In the genomic region with DNA sequence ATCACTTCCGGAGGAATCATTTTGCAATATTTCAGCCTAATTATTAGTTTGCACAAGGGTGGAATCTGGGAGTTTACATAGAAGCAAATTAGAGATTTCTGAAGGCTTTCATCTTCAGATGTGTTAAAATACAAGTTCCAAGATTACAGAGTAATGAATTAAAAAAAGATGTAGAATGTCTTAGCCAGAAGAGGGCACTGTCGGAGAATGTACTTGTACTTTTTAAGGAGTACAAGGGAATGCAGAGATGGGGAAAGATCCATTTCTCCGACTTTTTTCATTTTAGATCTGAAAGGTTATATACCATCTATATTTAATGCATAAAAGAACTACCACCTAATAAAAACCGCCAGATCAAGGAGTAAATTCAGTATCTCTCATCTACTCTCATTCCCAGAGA, we compare ENCODE assay signal across 8 cellular contexts. TPM values are rescaled to one million over a fixed set of nuclear protein-coding genes. Genes with fewer than 3 reads are reported as not detected.
DNase-seq lines count a peak whose midpoint lies in the region; ATAC-seq, FAIRE-seq and TF ChIP-seq lines count a peak whose summit lies in the region.

No MANE protein-coding gene starts in this region.

- H3K36me3 ChIP-seq in SK-N-SH (replicated peaks in 1 of 2; ENCODE audit: control insufficient read depth in 1 of 2, insufficient read depth in 2 of 2, low read length in 1 of 2), result peaks cover 56 to 81% of the 10 kb centered on the region in 2 experiments
- H3K36me3 ChIP-seq in hepatocyte (replicated peaks; ENCODE audit: insufficient read depth, low read depth), result no peaks in the 10 kb centered on the region

- H3K4me3 Mint-ChIP-seq in activated T-helper 1 cell treated with anti-CD3 and anti-CD28 coated beads, Interleukin-12 subunit alpha, Interleukin-12 subunit beta, Interleukin-2, Interleukin-4 antibody, amounts not matched to agents 30 ng/mL and 10 ng/mL and 1 ng/mL, durations not matched to agents 14 hours and 24 hours and 36 hours, result no peak overlapping the region

- CTCF ChIA-PET in A549 (lab: Yijun Ruan, JAX), result interaction anchor here (0.7 to 6.4 kb wide), 16 partner anchors 9 to 237 kb away, joined by 3 to 52 read pairs (median 4); a partner anchor contains a TSS
- CTCF ChIA-PET in SK-N-SH (lab: Yijun Ruan, JAX), result interaction anchor here (0.8 to 1.3 kb wide), 3 partner anchors 10 to 220 kb away, joined by 3 to 4 read pairs (median 4); no protein-coding TSS in a partner anchor

- intact Hi-C loops in activated T-helper 1 cell treated with anti-CD3 and anti-CD28 coated beads, Interleukin-12 subunit alpha, Interleukin-12 subunit beta, Interleukin-2, Interleukin-4 antibody, amounts not matched to agents 30 ng/mL and 10 ng/mL and 1 ng/mL, durations not matched to agents 14 hours and 24 hours and 36 hours (cut with micrococcal nuclease), result loop anchor here (1.0 to 2.0 kb wide), 3 partner anchors 56 to 220 kb away; a partner anchor contains a TSS

- no peak overlapping the region for H3K9ac ChIP-seq in SK-N-SH

- H3K36me3 Mint-ChIP-seq in activated T-helper 1 cell treated with anti-CD3 and anti-CD28 coated beads, Interleukin-12 subunit alpha, Interleukin-12 subunit beta, Interleukin-2, Interleukin-4 antibody, amounts not matched to agents 30 ng/mL and 10 ng/mL and 1 ng/mL, durations not matched to agents 14 hours and 24 hours and 36 hours (ENCODE audit: low read depth), result peaks cover 41% of the 10 kb centered on the region

- DNase-seq in A549 (ENCODE audit: low read depth in 1 of 2, low spot score in 1 of 2), result peak in 1 of 2 experiments; percentile 62
- no peak for DNase-seq in SK-N-SH
- peak; percentile 58 for DNase-seq in hepatocyte (ENCODE audit: low spot score)
- no peak for DNase-seq in activated T-helper 1 cell treated with anti-CD3 and anti-CD28 coated beads, Interleukin-12 subunit alpha, Interleukin-12 subunit beta, Interleukin-2, Interleukin-4 antibody, amounts not matched to agents 30 ng/mL and 10 ng/mL and 1 ng/mL, durations not matched to agents 14 hours and 24 hours and 36 hours (ENCODE audit: low spot score)
- no peak for DNase-seq in activated naive CD4-positive, alpha-beta T cell treated with Interleukin-2 at 50 U/mL for 16 hours

- no peak overlapping the region for H2AFZ ChIP-seq in SK-N-SH (ENCODE audit: low read depth)
- no peak overlapping the region for H2AFZ ChIP-seq in hepatocyte

- peak in 1 of 2 experiments; percentile 84; a peak in 3 of 6 replicates for ATAC-seq in A549
- ATAC-seq in GM21515 (IDR thresholded peaks at IDR 0.05; ENCODE audit: unreplicated experiment), result no peak
- ATAC-seq in GM21447 (IDR thresholded peaks at IDR 0.05; ENCODE audit: unreplicated experiment), result no peak

- peaks cover 13% of the 10 kb centered on the region; the same call in 2 of the 3 replicates for H3K4me1 ChIP-seq in A549
- no peaks in the 10 kb centered on the region for H3K4me1 ChIP-seq in SK-N-SH (ENCODE audit: control insufficient read depth in 1 of 2, insufficient read depth in 2 of 2, low read depth in 1 of 2, low read length in 1 of 2)
- peaks cover 3% of the 10 kb centered on the region for H3K4me1 ChIP-seq in hepatocyte (ENCODE audit: insufficient read depth)

- TF ChIP-seq CTCF in A549 (IDR thresholded peaks at IDR 0.05) (peak; percentile 76), GM12875 (IDR thresholded peaks at IDR 0.05; ENCODE audit: borderline replicate concordance, insufficient read depth, low read depth, low read length) (peak; percentile 23; the same call in 1 of the 2 replicates), SK-N-SH (IDR thresholded peaks at IDR 0.05) (peak; percentile 62), hepatocyte (IDR thresholded peaks at IDR 0.05; ENCODE audit: poor library complexity) (peak; percentile 63)

- TF ChIP-seq RAD21 in A549 (conservative IDR thresholded peaks at IDR 0.05 in 1 of 2, IDR thresholded peaks at IDR 0.05 in 1 of 2) (peak; percentile 67 to 69), SK-N-SH (IDR thresholded peaks at IDR 0.05; ENCODE audit: low read length) (peak; percentile 57)

- H3K9me2 ChIP-seq in SK-N-SH (no peaks in the 10 kb centered on the region), hepatocyte (replicated peaks; ENCODE audit: insufficient read depth) (no peaks in the 10 kb centered on the region)

- POLR2A ChIA-PET in A549 (lab: Yijun Ruan, JAX), result no interaction called here
- POLR2A ChIA-PET in SK-N-SH (lab: Yijun Ruan, JAX), result no interaction called here

- H3K27me3 Mint-ChIP-seq in activated T-helper 1 cell treated with anti-CD3 and anti-CD28 coated beads, Interleukin-12 subunit alpha, Interleukin-12 subunit beta, Interleukin-2, Interleukin-4 antibody, amounts not matched to agents 30 ng/mL and 10 ng/mL and 1 ng/mL, durations not matched to agents 14 hours and 24 hours and 36 hours (ENCODE audit: insufficient read depth), result no peaks in the 10 kb centered on the region

- H3K4me1 Mint-ChIP-seq in activated T-helper 1 cell treated with anti-CD3 and anti-CD28 coated beads, Interleukin-12 subunit alpha, Interleukin-12 subunit beta, Interleukin-2, Interleukin-4 antibody, amounts not matched to agents 30 ng/mL and 10 ng/mL and 1 ng/mL, durations not matched to agents 14 hours and 24 hours and 36 hours (ENCODE audit: low read depth), result no peaks in the 10 kb centered on the region

- H3K4me3 ChIP-seq in A549 (no peak overlapping the region), GM12875 (ENCODE audit: low read depth, low read length) (no peak overlapping the region), SK-N-SH (ENCODE audit: low read depth in 2 of 2, low read length in 1 of 2) (no peak overlapping the region), hepatocyte (no peak overlapping the region)

- no peaks in the 10 kb centered on the region for H3F3A ChIP-seq in SK-N-SH (replicated peaks; ENCODE audit: insufficient read depth)

- 28% methylated on average over 4 of the region's 4 CpGs for WGBS in A549 (ENCODE audit: missing lambda C conversion rate)
- 80% methylated on average over 4 of the region's 4 CpGs for WGBS in SK-N-SH (ENCODE audit: low lambda C conversion rate)
- WGBS in hepatocyte (ENCODE audit: low lambda C conversion rate, missing lambda C conversion rate), result 54% methylated on average over 4 of the region's 4 CpGs

- FAIRE-seq in A549 (lab: Jason Lieb, UNC), result no peak

- no peak for TF ChIP-seq POLR2A in A549 (IDR thresholded peaks at IDR 0.05; ENCODE audit: low read length)

- H3K27ac Mint-ChIP-seq in activated T-helper 1 cell treated with anti-CD3 and anti-CD28 coated beads, Interleukin-12 subunit alpha, Interleukin-12 subunit beta, Interleukin-2, Interleukin-4 antibody, amounts not matched to agents 30 ng/mL and 10 ng/mL and 1 ng/mL, durations not matched to agents 14 hours and 24 hours and 36 hours, result no peak overlapping the region

- no peak overlapping the region for H3K27ac ChIP-seq in A549
- no peak overlapping the region for H3K27ac ChIP-seq in SK-N-SH (ENCODE audit: low read depth in 2 of 2, low read length in 1 of 2)
- H3K27ac ChIP-seq in hepatocyte, result no peak overlapping the region

- H3K9me3 ChIP-seq in A549 (no peaks in the 10 kb centered on the region), SK-N-SH (no peaks in the 10 kb centered on the region), hepatocyte (ENCODE audit: low read depth) (no peaks in the 10 kb centered on the region)

- H4K20me1 ChIP-seq in SK-N-SH (ENCODE audit: insufficient read depth) (peaks cover 2% of the 10 kb centered on the region; the same call in 1 of the 2 replicates), hepatocyte (ENCODE audit: insufficient read depth, poor library complexity, severe bottlenecking) (no peaks in the 10 kb centered on the region)

- no peak for TF ChIP-seq EP300 in A549 (IDR thresholded peaks at IDR 0.05)
- no peak for TF ChIP-seq EP300 in SK-N-SH (IDR thresholded peaks at IDR 0.05; ENCODE audit: borderline replicate concordance in 1 of 2, low read depth in 1 of 2, low read length in 1 of 2)

- no peak overlapping the region for H3K4me2 ChIP-seq in A549
- no peak overlapping the region for H3K4me2 ChIP-seq in SK-N-SH
- no peak overlapping the region for H3K4me2 ChIP-seq in hepatocyte

- peaks cover 37% of the 10 kb centered on the region; the same call in 1 of the 2 replicates for H3K79me2 ChIP-seq in SK-N-SH (ENCODE audit: insufficient read depth)
- H3K79me2 ChIP-seq in hepatocyte, result peaks cover 32% of the 10 kb centered on the region

- no peaks in the 10 kb centered on the region for H3K9me3 Mint-ChIP-seq in activated T-helper 1 cell treated with anti-CD3 and anti-CD28 coated beads, Interleukin-12 subunit alpha, Interleukin-12 subunit beta, Interleukin-2, Interleukin-4 antibody, amounts not matched to agents 30 ng/mL and 10 ng/mL and 1 ng/mL, durations not matched to agents 14 hours and 24 hours and 36 hours

- no peaks in the 10 kb centered on the region for H3K27me3 ChIP-seq in SK-N-SH (ENCODE audit: insufficient read depth)
- H3K27me3 ChIP-seq in hepatocyte, result no peaks in the 10 kb centered on the region

TF ChIP-seq in SK-N-SH, 30 proteins besides CTCF, POLR2A, EP300 and RAD21 (continues in another document):
- TF ChIP-seq JUND (IDR thresholded peaks at IDR 0.05), result no peak

RNA-seq across cellular contexts. Expression of a gene that starts 43.1 kb away (rescaled TPM):
- polyA plus RNA-seq in A549 (2011; rRNA removed) (9.0 and 10.2 TPM in 2 replicates), A549 (2017; fragmentation: RNase III; extraction: RNeasy Plus Mini Kit Qiagen cat#74134 plus additional on column Dnase treatment) (5.1 to 5.9 TPM (median 5.9 TPM) in 3 replicates), SK-N-SH (2012; rRNA removed) (2.2 and 3.5 TPM in 2 replicates), hepatocyte (1.7 and 1.9 TPM in 2 replicates)
- polyA plus RNA-seq in A549 (2012; cell fraction: cytosol; rRNA removed), result 1.4 and 1.8 TPM in 2 replicates
- 0.62 and 1.1 TPM in 2 replicates for polyA plus RNA-seq in A549 (2012; cell fraction: nucleus; rRNA removed)
- 4.1 and 4.6 TPM in 2 replicates for polyA minus RNA-seq in A549 (2011; rRNA and poly(A)+ RNA removed)
- polyA plus RNA-seq in SK-N-SH (2012; cell fraction: cytosol; rRNA removed), result 3.7 and 3.8 TPM in 2 replicates
- polyA plus RNA-seq in SK-N-SH (2012; cell fraction: nucleus; rRNA removed), result 0.95 and 2.5 TPM in 2 replicates
- total RNA-seq in hepatocyte, result 6.4 and 8.2 TPM in 2 replicates
- 4.3 and 5.6 TPM in 2 replicates for total RNA-seq in activated T-helper 1 cell treated with anti-CD3 and anti-CD28 coated beads, Interleukin-12 subunit alpha, Interleukin-12 subunit beta, Interleukin-2, Interleukin-4 antibody, amounts not matched to agents 30 ng/mL and 10 ng/mL and 1 ng/mL, durations not matched to agents 14 hours and 24 hours and 36 hours

RNA-seq across cellular contexts. Expression of a gene that starts 55.7 kb away (rescaled TPM):
- polyA plus RNA-seq in A549 (2011; rRNA removed) (81.8 and 86.6 TPM in 2 replicates), A549 (2017; fragmentation: RNase III; extraction: RNeasy Plus Mini Kit Qiagen cat#74134 plus additional on column Dnase treatment) (48.1 to 50.7 TPM (median 48.9 TPM) in 3 replicates), SK-N-SH (2012; rRNA removed) (21.6 and 32.0 TPM in 2 replicates), hepatocyte (38.9 and 42.5 TPM in 2 replicates)
- polyA plus RNA-seq in A549 (2012; cell fraction: cytosol; rRNA removed), result 19.6 and 25.4 TPM in 2 replicates
- polyA plus RNA-seq in A549 (2012; cell fraction: nucleus; rRNA removed), result 14.9 and 20.9 TPM in 2 replicates
- 56.5 and 78.2 TPM in 2 replicates for polyA minus RNA-seq in A549 (2011; rRNA and poly(A)+ RNA removed)
- polyA plus RNA-seq in SK-N-SH (2012; cell fraction: cytosol; rRNA removed), result 20.4 and 25.5 TPM in 2 replicates
- polyA plus RNA-seq in SK-N-SH (2012; cell fraction: nucleus; rRNA removed), result 20.3 and 39.3 TPM in 2 replicates
- total RNA-seq in hepatocyte, result 38.3 and 44.0 TPM in 2 replicates
- 81.7 and 88.2 TPM in 2 replicates for total RNA-seq in activated T-helper 1 cell treated with anti-CD3 and anti-CD28 coated beads, Interleukin-12 subunit alpha, Interleukin-12 subunit beta, Interleukin-2, Interleukin-4 antibody, amounts not matched to agents 30 ng/mL and 10 ng/mL and 1 ng/mL, durations not matched to agents 14 hours and 24 hours and 36 hours

Comparison
In these comparisons a context has a peak if more than half of its experiments do, and no peak if none do; other contexts are left out.
1. CTCF ChIP-seq: peak in every context shown above with its lines; median percentile 76 in A549; 63 in hepatocyte; 62 in SK-N-SH; 23 in GM12875.